In the genomic region with DNA sequence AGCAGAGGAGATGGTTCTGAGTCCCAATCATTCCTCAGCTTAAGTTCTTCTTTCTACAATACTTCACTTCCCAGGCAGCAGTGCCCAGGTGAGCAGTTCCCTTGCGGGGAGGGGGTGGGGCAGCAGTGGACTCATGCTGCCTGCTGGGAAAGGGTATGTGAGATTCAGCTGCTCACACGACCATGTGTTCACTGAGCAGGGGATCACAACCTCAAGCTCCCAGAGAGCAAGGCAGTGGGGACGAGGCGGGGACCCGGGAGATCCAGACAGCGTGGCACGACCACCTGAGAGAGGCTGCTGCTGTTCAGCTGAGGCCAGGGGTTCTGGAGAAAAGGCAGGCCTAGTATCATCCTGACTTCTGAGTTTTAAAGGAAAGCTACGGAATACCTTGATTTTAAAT, we compare ENCODE assay signal across 2 cellular contexts.
TF ChIP-seq lines count a peak whose summit lies in the region.

No MANE protein-coding gene starts in this region.

TF ChIP-seq in GM23338, 12 proteins besides CTCF, POLR2A, EP300 and RAD21 (continues in another document):
- TF ChIP-seq ZNF114 (CRISPR knock-in tag; IDR thresholded peaks at IDR 0.05): no peak
- no peak for TF ChIP-seq ZNF462 (CRISPR knock-in tag; IDR thresholded peaks at IDR 0.05)
- TF ChIP-seq, protein P1, sequence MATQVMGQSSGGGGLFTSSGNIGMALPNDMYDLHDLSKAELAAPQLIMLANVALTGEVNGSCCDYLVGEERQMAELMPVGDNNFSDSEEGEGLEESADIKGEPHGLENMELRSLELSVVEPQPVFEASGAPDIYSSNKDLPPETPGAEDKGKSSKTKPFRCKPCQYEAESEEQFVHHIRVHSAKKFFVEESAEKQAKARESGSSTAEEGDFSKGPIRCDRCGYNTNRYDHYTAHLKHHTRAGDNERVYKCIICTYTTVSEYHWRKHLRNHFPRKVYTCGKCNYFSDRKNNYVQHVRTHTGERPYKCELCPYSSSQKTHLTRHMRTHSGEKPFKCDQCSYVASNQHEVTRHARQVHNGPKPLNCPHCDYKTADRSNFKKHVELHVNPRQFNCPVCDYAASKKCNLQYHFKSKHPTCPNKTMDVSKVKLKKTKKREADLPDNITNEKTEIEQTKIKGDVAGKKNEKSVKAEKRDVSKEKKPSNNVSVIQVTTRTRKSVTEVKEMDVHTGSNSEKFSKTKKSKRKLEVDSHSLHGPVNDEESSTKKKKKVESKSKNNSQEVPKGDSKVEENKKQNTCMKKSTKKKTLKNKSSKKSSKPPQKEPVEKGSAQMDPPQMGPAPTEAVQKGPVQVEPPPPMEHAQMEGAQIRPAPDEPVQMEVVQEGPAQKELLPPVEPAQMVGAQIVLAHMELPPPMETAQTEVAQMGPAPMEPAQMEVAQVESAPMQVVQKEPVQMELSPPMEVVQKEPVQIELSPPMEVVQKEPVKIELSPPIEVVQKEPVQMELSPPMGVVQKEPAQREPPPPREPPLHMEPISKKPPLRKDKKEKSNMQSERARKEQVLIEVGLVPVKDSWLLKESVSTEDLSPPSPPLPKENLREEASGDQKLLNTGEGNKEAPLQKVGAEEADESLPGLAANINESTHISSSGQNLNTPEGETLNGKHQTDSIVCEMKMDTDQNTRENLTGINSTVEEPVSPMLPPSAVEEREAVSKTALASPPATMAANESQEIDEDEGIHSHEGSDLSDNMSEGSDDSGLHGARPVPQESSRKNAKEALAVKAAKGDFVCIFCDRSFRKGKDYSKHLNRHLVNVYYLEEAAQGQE (IDR thresholded peaks at IDR 0.05; ENCODE audit: unreplicated experiment): no peak
- TF ChIP-seq POLR2AphosphoS5 (IDR thresholded peaks at IDR 0.05; ENCODE audit: low read depth): no peak
- TF ChIP-seq STAT1 (IDR thresholded peaks at IDR 0.05; ENCODE audit: unreplicated experiment): no peak
- TF ChIP-seq ETS1 (IDR thresholded peaks at IDR 0.05): no peak
- no peak for TF ChIP-seq EZH2 (IDR thresholded peaks at IDR 0.05; ENCODE audit: low read depth, unreplicated experiment)
- no peak for TF ChIP-seq JUNB (IDR thresholded peaks at IDR 0.05; ENCODE audit: unreplicated experiment)
- TF ChIP-seq ZNF331 (CRISPR knock-in tag; IDR thresholded peaks at IDR 0.05; ENCODE audit: low read depth): no peak
- TF ChIP-seq NANOG (IDR thresholded peaks at IDR 0.05; ENCODE audit: borderline replicate concordance): no peak

TF ChIP-seq in endothelial cell of umbilical vein, 7 proteins besides CTCF, POLR2A, EP300 and RAD21:
- TF ChIP-seq GATA2 (IDR thresholded peaks at IDR 0.05; ENCODE audit: insufficient read depth, insufficient read length, low read depth, low read length) (no peak), JUN (IDR thresholded peaks at IDR 0.05; ENCODE audit: borderline replicate concordance, insufficient read depth, insufficient read length, low read depth) (no peak), EZH2 (IDR thresholded peaks at IDR 0.05; ENCODE audit: borderline replicate concordance, low read depth, low read length, severe bottlenecking) (no peak), FOS (IDR thresholded peaks at IDR 0.05; ENCODE audit: borderline replicate concordance, insufficient read depth, low read length) (no peak), POLR2AphosphoS5 (IDR thresholded peaks at IDR 0.05; ENCODE audit: insufficient read depth, low read depth, low read length) (no peak), MYC (IDR thresholded peaks at IDR 0.05; ENCODE audit: low read depth, low read length) (no peak)
- TF ChIP-seq, protein P2, sequence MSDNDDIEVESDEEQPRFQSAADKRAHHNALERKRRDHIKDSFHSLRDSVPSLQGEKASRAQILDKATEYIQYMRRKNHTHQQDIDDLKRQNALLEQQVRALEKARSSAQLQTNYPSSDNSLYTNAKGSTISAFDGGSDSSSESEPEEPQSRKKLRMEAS (IDR thresholded peaks at IDR 0.05; ENCODE audit: insufficient read depth, insufficient read length): no peak
TF ChIP-seq in endothelial cell of umbilical vein: peak in this region for 0.
